Comparison of ENCODE assay signal across 23 cellular contexts in the genomic region with DNA sequence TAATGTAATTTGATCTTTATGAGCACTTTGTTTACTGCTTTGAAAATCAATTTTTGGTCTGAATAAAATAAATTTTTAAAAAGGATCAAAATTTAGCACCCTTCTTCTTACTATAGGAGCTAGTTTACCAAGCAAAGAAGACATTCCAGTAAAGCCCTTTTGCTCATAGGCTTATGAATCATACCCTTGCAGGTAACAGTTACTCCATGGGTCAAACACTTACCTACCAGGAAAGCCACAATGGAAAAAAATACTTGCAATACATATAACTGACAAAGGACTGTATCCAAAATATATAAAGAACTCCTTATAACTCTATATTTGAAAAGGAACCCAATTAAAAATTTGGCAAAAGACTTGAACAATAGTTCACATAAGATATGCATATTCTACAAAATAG.
DNase-seq lines count a peak whose midpoint lies in the region; FAIRE-seq and TF ChIP-seq lines count a peak whose summit lies in the region.
"Had no signal": no experiment of that assay in that cellular context is flagged by ENCODE, and none has a peak within 500 bp of the region (broad histone marks: within the 10 kb centered on the region; RNA-seq: fewer than 3 reads in every experiment).

No MANE protein-coding gene starts in this region.

- FAIRE-seq in RCC 7860 (lab: Jason Lieb, UNC): no peak

- no peak overlapping the region for H3K9ac ChIP-seq in skeletal muscle satellite cell (ENCODE audit: low read depth, low read length)
- H3K9ac ChIP-seq: BLaER1 had no signal

- no peak for TF ChIP-seq CTCF in epithelial cell of proximal tubule (conservative IDR thresholded peaks at IDR 0.05; ENCODE audit: low read depth, low read length)

- H3K4me3 ChIP-seq in epithelial cell of proximal tubule (ENCODE audit: low read depth, low read length): no peak overlapping the region
- H3K4me3 ChIP-seq in skeletal muscle satellite cell (ENCODE audit: low read length): no peak overlapping the region
- H3K4me3 ChIP-seq: BLaER1, heart left ventricle, psoas muscle, tibial artery had no signal

- H3K9me3 ChIP-seq in skeletal muscle satellite cell (replicated peaks; ENCODE audit: low read length): peaks cover 9% of the 10 kb centered on the region
- H3K9me3 ChIP-seq: psoas muscle had no signal

- intact Hi-C loops in posterior cingulate gyrus (cut with DNase I): no loop called here

- H3K4me1 ChIP-seq in skeletal muscle satellite cell (ENCODE audit: control insufficient read depth, insufficient read depth, low read length): peaks cover 24% of the 10 kb centered on the region
- H3K4me1 ChIP-seq: BLaER1, heart left ventricle, psoas muscle, tibial artery had no signal

- DNase-seq in DMS53 (lab: John Stamatoyannopoulos, UW): peak; percentile 3
- no peak for DNase-seq in DMS53 treated with DMSO at 0.1 percent for 48 hours (lab: John Stamatoyannopoulos, UW; ENCODE audit: unreplicated experiment)
- peak; percentile 69 for DNase-seq in RCC 7860 (ENCODE audit: low spot score)
- peak; percentile 23 for DNase-seq in epithelial cell of proximal tubule (ENCODE audit: low read depth)
- DNase-seq in HuH-7 (ENCODE audit: low spot score): no peak
- no peak for DNase-seq in NCI-H1048 (lab: John Stamatoyannopoulos, UW)
- DNase-seq in posterior cingulate gyrus: no peak
- DNase-seq: activated B cell treated with CpG ODN at 0.5 μM for 24 hours; activated CD8-positive, alpha-beta memory T cell treated with anti-CD3 and anti-CD28 coated beads for 24 hours; activated effector memory CD4-positive, alpha-beta T cell treated with Interleukin-2 at 50 U/mL for 16 hours; anterior cingulate cortex; H7; heart left ventricle; immature natural killer cell; Kasumi-1; NCI-H1436 treated with DMSO at 0.1 percent for 48 hours; NCI-H446; NK-92 treated with Interleukin-12 subunit alpha and Interleukin-12 subunit beta, amount 100 ng/mL, for 24 hours; psoas muscle; T-helper 2 cell; tibial artery had no signal

- no peaks in the 10 kb centered on the region for H3K27me3 ChIP-seq in skeletal muscle satellite cell (ENCODE audit: control insufficient read depth, insufficient read depth, low read length)
- H3K27me3 ChIP-seq: BLaER1, heart left ventricle, tibial artery had no signal

- peak overlapping the region; percentile 46 for H3K4me2 ChIP-seq in skeletal muscle satellite cell (ENCODE audit: low read length)
- H3K4me2 ChIP-seq: BLaER1 had no signal

- peaks cover 3% of the 10 kb centered on the region for H3K36me3 ChIP-seq in skeletal muscle satellite cell (ENCODE audit: insufficient read depth, low read length)

Comparison
In these comparisons a context has a peak if more than half of its experiments do, and no peak if none do; other contexts are left out.
1. DNase-seq: peak in DMS53 (single experiment), RCC 7860 (single experiment) and epithelial cell of proximal tubule (single experiment); none in DMS53 treated with DMSO at 0.1 percent for 48 hours (single experiment), HuH-7 (single experiment), NCI-H1048 (single experiment) and posterior cingulate gyrus (0 of 10).